27 cellular contexts compared by ENCODE assay signal in genomic region chr5:156328766-156329165, GRCh38. TPM values are rescaled to one million over a fixed set of nuclear protein-coding genes. Genes with fewer than 3 reads are reported as not detected.
A peak's percentile ranks its signal among the peaks of the same experiment; 100 is the strongest.
DNase-seq lines count a peak whose midpoint lies in the region; ATAC-seq and TF ChIP-seq lines count a peak whose summit lies in the region.
"Had no signal": no experiment of that assay in that cellular context is flagged by ENCODE, and none has a peak within 500 bp of the region (broad histone marks: within the 10 kb centered on the region; RNA-seq: fewer than 3 reads in every experiment).

No MANE protein-coding gene starts in this region.

- peaks cover 18% of the 10 kb centered on the region for H3K27me3 Mint-ChIP-seq in activated CD8-positive, alpha-beta T cell treated with anti-CD3 and anti-CD28 coated beads for 36 hours

- CTCF ChIA-PET in activated CD8-positive, alpha-beta T cell treated with anti-CD3 and anti-CD28 coated beads for 36 hours (lab: Charles Lee): no interaction called here

- H3K4me1 Mint-ChIP-seq in activated CD8-positive, alpha-beta T cell treated with anti-CD3 and anti-CD28 coated beads for 36 hours (ENCODE audit: low read depth): no peaks in the 10 kb centered on the region
- H3K4me1 Mint-ChIP-seq: activated naive CD4-positive, alpha-beta T cell treated with anti-CD3 and anti-CD28 coated beads, Interleukin-2, amount 50 U/mL, for 24 hours; stimulated activated naive CD8-positive, alpha-beta T cell treated with anti-CD3 and anti-CD28 coated beads, Interleukin-15, amount 100 ng/mL, for 72 hours had no signal

- H3K4me3 ChIP-seq in heart left ventricle (peak overlapping the region in 11 of 12 donors; percentile 44 to 71 (median 58)), psoas muscle (peak overlapping the region; percentile 69), aorta (ENCODE audit: low read length in 2 of 2) (peak overlapping the region; percentile 82 to 92)

- no peak for TF ChIP-seq POLR2A in heart left ventricle (IDR thresholded peaks at IDR 0.05)

- H3K36me3 ChIP-seq in heart left ventricle: peaks cover 0 to 13% (median 0%) of the 10 kb centered on the region in 9 donors
- no peaks in the 10 kb centered on the region for H3K36me3 ChIP-seq in psoas muscle (ENCODE audit: insufficient read depth in 1 of 2, low read depth in 1 of 2)
- peaks cover 0 to 2% of the 10 kb centered on the region in 2 donors for H3K36me3 ChIP-seq in aorta (ENCODE audit: control insufficient read depth in 1 of 2, insufficient read depth in 2 of 2, low read length in 1 of 2)
- H3K36me3 ChIP-seq: MG63, neutrophil, uterus had no signal

- H3K27me3 ChIP-seq in heart left ventricle: no peaks in the 10 kb centered on the region
- no peaks in the 10 kb centered on the region for H3K27me3 ChIP-seq in psoas muscle (ENCODE audit: insufficient read depth in 3 of 3, low read length in 2 of 3)
- no peaks in the 10 kb centered on the region for H3K27me3 ChIP-seq in aorta (ENCODE audit: control insufficient read depth in 1 of 2, insufficient read depth in 2 of 2, low read length in 1 of 2)
- H3K27me3 ChIP-seq: foreskin keratinocyte, MG63, neutrophil, uterus had no signal

- DNase-seq in Right ventricle myocardium inferior (ENCODE audit: missing footprints) (no peak), cardiac septum (ENCODE audit: low spot score) (no peak), heart left ventricle (peak in 2 of 5 donors; percentile 8 to 22), psoas muscle (no peak), aorta (no peak), NCI-H1417 (lab: John Stamatoyannopoulos, UW) (no peak), GM19238 (ENCODE audit: insufficient read length, low spot score) (no peak)
- no peak for DNase-seq in activated CD8-positive, alpha-beta T cell treated with anti-CD3 and anti-CD28 coated beads for 36 hours
- DNase-seq: 8988T; activated CD8-positive, alpha-beta memory T cell treated with anti-CD3 and anti-CD28 coated beads for 24 hours; activated T-cell treated with anti-CD3 and anti-CD28 coated beads, Interleukin-2, amount 50 U/mL, for 72 hours; foreskin keratinocyte; left colon; NCI-H1694 treated with DMSO at 0.1 percent for 48 hours; NCI-H2227 treated with DMSO at 0.1 percent for 48 hours; PC-3; stimulated activated CD4-positive, alpha-beta T cell treated with anti-CD3 and anti-CD28 coated beads, Interleukin-2, amount 100 ng/mL, for 48 hours; stimulated activated naive CD8-positive, alpha-beta T cell treated with anti-CD3 and anti-CD28 coated beads, Interleukin-15, amount 100 ng/mL, for 72 hours; uterus had no signal

- H3K4me1 ChIP-seq in heart left ventricle: peaks cover 0 to 40% (median 9%) of the 10 kb centered on the region in 12 donors
- peaks cover 43% of the 10 kb centered on the region for H3K4me1 ChIP-seq in psoas muscle
- peaks cover 2 to 14% of the 10 kb centered on the region in 2 donors for H3K4me1 ChIP-seq in aorta (ENCODE audit: control insufficient read depth in 1 of 2, insufficient read depth in 2 of 2, low read length in 2 of 2)
- H3K4me1 ChIP-seq: foreskin keratinocyte had no signal

- no peaks in the 10 kb centered on the region for H3K9me3 ChIP-seq in heart left ventricle
- H3K9me3 ChIP-seq in psoas muscle: no peaks in the 10 kb centered on the region
- no peaks in the 10 kb centered on the region for H3K9me3 ChIP-seq in aorta (ENCODE audit: control insufficient read depth, low read length)
- H3K9me3 ChIP-seq: MG63, neutrophil, uterus had no signal

- no peak overlapping the region for H3K4me3 Mint-ChIP-seq in activated CD8-positive, alpha-beta T cell treated with anti-CD3 and anti-CD28 coated beads for 36 hours
- H3K4me3 Mint-ChIP-seq: activated naive CD4-positive, alpha-beta T cell treated with anti-CD3 and anti-CD28 coated beads, Interleukin-2, amount 50 U/mL, for 24 hours; activated T-cell treated with anti-CD3 and anti-CD28 coated beads, Interleukin-2, amount 50 U/mL, for 72 hours; IgD-negative memory B cell; stimulated activated naive CD8-positive, alpha-beta T cell treated with anti-CD3 and anti-CD28 coated beads, Interleukin-15, amount 100 ng/mL, for 72 hours had no signal

- POLR2A ChIA-PET in activated CD8-positive, alpha-beta T cell treated with anti-CD3 and anti-CD28 coated beads for 36 hours (lab: Charles Lee): no interaction called here

- ATAC-seq in Right ventricle myocardium inferior (peak; percentile 73), heart left ventricle (peak in 3 of 4 donors; percentile 69 to 79 (median 74)), psoas muscle (peak; percentile 66 to 78 (median 75)), aorta (ENCODE audit: low FRiP score) (no peak)
- ATAC-seq in activated CD8-positive, alpha-beta T cell treated with anti-CD3 and anti-CD28 coated beads for 36 hours: no peak
- ATAC-seq: activated T-cell treated with anti-CD3 and anti-CD28 coated beads, Interleukin-2, amount 50 U/mL, for 72 hours; foreskin keratinocyte; HCT116; left colon; PC-3; sciatic nerve; stimulated activated naive CD8-positive, alpha-beta T cell treated with anti-CD3 and anti-CD28 coated beads, Interleukin-15, amount 100 ng/mL, for 72 hours had no signal

- no peak overlapping the region for H3K27ac Mint-ChIP-seq in activated CD8-positive, alpha-beta T cell treated with anti-CD3 and anti-CD28 coated beads for 36 hours
- H3K27ac Mint-ChIP-seq: activated naive CD4-positive, alpha-beta T cell treated with anti-CD3 and anti-CD28 coated beads, Interleukin-2, amount 50 U/mL, for 24 hours; activated T-cell treated with anti-CD3 and anti-CD28 coated beads, Interleukin-2, amount 50 U/mL, for 72 hours; IgD-negative memory B cell; stimulated activated naive CD8-positive, alpha-beta T cell treated with anti-CD3 and anti-CD28 coated beads, Interleukin-15, amount 100 ng/mL, for 72 hours had no signal

- 50 to 54% (median 52%) methylated on average over 6 of the region's 6 CpGs for WGBS in heart left ventricle, 4 donors
- whole genome bisulfite sequencing in psoas muscle, 3 donors: 14 to 30% (median 22%) methylated on average over 6 of the region's 6 CpGs
- 16 to 25% methylated on average over 6 of the region's 6 CpGs for WGBS in aorta, 2 donors

- H3K27ac ChIP-seq in heart left ventricle (peak overlapping the region; percentile 55 to 90 (median 78)), psoas muscle (peak overlapping the region; percentile 86), aorta (ENCODE audit: low read depth in 1 of 2, low read length in 2 of 2) (peak overlapping the region; percentile 6 to 70)
- H3K27ac ChIP-seq: C4-2B, foreskin keratinocyte, HL-60, neutrophil had no signal

- TF ChIP-seq CTCF in heart left ventricle (IDR thresholded peaks at IDR 0.05) (no peak), psoas muscle (IDR thresholded peaks at IDR 0.05) (no peak)
- TF ChIP-seq CTCF in activated CD8-positive, alpha-beta T cell treated with anti-CD3 and anti-CD28 coated beads for 36 hours (IDR thresholded peaks at IDR 0.05): no peak

- no peaks in the 10 kb centered on the region for H3K9me3 Mint-ChIP-seq in activated CD8-positive, alpha-beta T cell treated with anti-CD3 and anti-CD28 coated beads for 36 hours
- H3K9me3 Mint-ChIP-seq: activated naive CD4-positive, alpha-beta T cell treated with anti-CD3 and anti-CD28 coated beads, Interleukin-2, amount 50 U/mL, for 24 hours; activated T-cell treated with anti-CD3 and anti-CD28 coated beads, Interleukin-2, amount 50 U/mL, for 72 hours; stimulated activated naive CD8-positive, alpha-beta T cell treated with anti-CD3 and anti-CD28 coated beads, Interleukin-15, amount 100 ng/mL, for 72 hours had no signal

- no peaks in the 10 kb centered on the region for H3K36me3 Mint-ChIP-seq in activated CD8-positive, alpha-beta T cell treated with anti-CD3 and anti-CD28 coated beads for 36 hours (ENCODE audit: low read depth)
- H3K36me3 Mint-ChIP-seq: activated naive CD4-positive, alpha-beta T cell treated with anti-CD3 and anti-CD28 coated beads, Interleukin-2, amount 50 U/mL, for 24 hours had no signal

- intact Hi-C loops in Right ventricle myocardium inferior (cut with DNase I): loop anchor here (2.0 to 10.0 kb wide), 7 partner anchors 56 to 596 kb away; no protein-coding TSS in a partner anchor
- intact Hi-C loops in cardiac septum (cut with DNase I): loop anchor here (5.0 to 10.0 kb wide), 2 partner anchors 169 to 266 kb away; no protein-coding TSS in a partner anchor
- intact Hi-C loops in heart left ventricle (cut with DNase I): loop anchor here in 5 of 10 donors (2.0 to 10.0 kb wide), 10 partner anchors 56 to 596 kb away; no protein-coding TSS in a partner anchor
- intact Hi-C loops in psoas muscle (cut with DNase I): loop anchor here (5.0 to 10.0 kb wide), 4 partner anchors 54 to 386 kb away; no protein-coding TSS in a partner anchor
- intact Hi-C loops in aorta (cut with DNase I): loop anchor here (5.0 to 10.0 kb wide), 5 partner anchors 124 to 816 kb away; partner anchors contain the start of gene MED7 (in 1 of the 2)
- intact Hi-C loops in activated CD8-positive, alpha-beta T cell treated with anti-CD3 and anti-CD28 coated beads for 36 hours (cut with micrococcal nuclease): no loop called here

RNA-seq across cellular contexts. Expression of gene SGCD, which starts 1.8 kb away (rescaled TPM):
- total RNA-seq in Right ventricle myocardium inferior (75.2 TPM), cardiac septum (83.1 TPM), heart left ventricle (100 to 1,000 TPM in 3 of 9 donors, 10 to 100 TPM in 6; 59.3 to 150 (median 90.3) TPM), psoas muscle (10 to 100 TPM; 28.4 to 51.5 (median 38.9) TPM), aorta (100 to 1,000 TPM in 1 of 2 donors, 10 to 100 TPM in 1; 31.2 to 129 TPM)
- polyA plus RNA-seq in heart left ventricle (10 to 100 TPM; 17.4 to 22.6 TPM), psoas muscle (10 to 100 TPM; 13.2 to 33.2 (median 24.7) TPM), aorta (10 to 100 TPM; 12.2 to 13.3 TPM)
- total RNA-seq in activated CD8-positive, alpha-beta T cell treated with anti-CD3 and anti-CD28 coated beads for 36 hours: not detected
- total RNA-seq: foreskin keratinocyte had no signal
- polyA plus RNA-seq: foreskin keratinocyte, IgD-negative memory B cell had no signal

Comparison
In these comparisons a context has a peak if more than half of its experiments do, and no peak if none do; other contexts are left out.
1. ATAC-seq: peak in Right ventricle myocardium inferior (single experiment), heart left ventricle (3 of 4) and psoas muscle (4 of 4); none in aorta (single experiment) and activated CD8-positive, alpha-beta T cell treated with anti-CD3 and anti-CD28 coated beads for 36 hours (single experiment).
2. RNA of gene SGCD, which starts 1.8 kb away (total RNA-seq): 31.2 to 129 TPM in aorta, 59.3 to 150 TPM in heart left ventricle, 83.1 TPM in cardiac septum (single experiment), 75.2 TPM in Right ventricle myocardium inferior (single experiment) and 28.4 to 51.5 TPM in psoas muscle; not detected in activated CD8-positive, alpha-beta T cell treated with anti-CD3 and anti-CD28 coated beads for 36 hours; every median in the first group is over 10 times any median in the second.
3. Peak in every context shown above with its lines, with median percentiles within 50 percentile points of each other: H3K27ac ChIP-seq and H3K4me3 ChIP-seq.